In the genomic region with DNA sequence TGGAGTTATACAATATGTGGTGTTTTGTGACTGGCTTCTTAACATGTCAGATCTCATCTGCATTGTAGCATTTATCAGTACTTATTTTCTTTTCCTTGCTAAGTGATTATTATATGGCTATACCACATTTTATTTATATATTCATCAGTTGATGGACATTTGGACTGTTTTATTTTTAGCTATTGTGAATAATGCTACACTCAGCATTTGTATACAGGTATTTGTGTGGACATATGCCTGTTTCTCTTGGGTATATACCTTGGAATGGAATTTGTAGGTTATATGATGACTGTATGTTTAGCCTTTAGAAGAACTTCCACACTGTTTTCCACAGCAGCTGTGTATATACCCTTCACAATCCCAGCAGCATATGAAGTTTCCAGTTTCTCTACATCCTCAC, we compare ENCODE assay signal across 29 cellular contexts.
"Had no signal": no experiment of that assay in that cellular context is flagged by ENCODE, and none has a peak within 500 bp of the region (broad histone marks: within the 10 kb centered on the region; RNA-seq: fewer than 3 reads in every experiment).

No MANE protein-coding gene starts in this region.

- DNase-seq: hippocampal formation; kidney; left colon; left lung; midbrain; mucosa of descending colon; naive thymus-derived CD4-positive, alpha-beta T cell; ovary; right lobe of liver; stimulated activated CD4-positive, alpha-beta T cell treated with anti-CD3 and anti-CD28 coated beads, Interleukin-1b, Interleukin-23, amount 100 ng/mL, for 48 hours; stimulated activated CD4-positive, alpha-beta T cell treated with anti-CD3 and anti-CD28 coated beads, Interleukin-2, amount 100 ng/mL, for 48 hours; stimulated activated CD4-positive, alpha-beta T cell treated with anti-CD3 and anti-CD28 coated beads, Interleukin-4, amount 100 ng/mL, for 4 hours; stimulated activated CD8-positive, alpha-beta memory T cell treated with anti-CD3 and anti-CD28 coated beads, Interleukin-4, amount 100 ng/mL, for 48 hours; stimulated activated naive B cell treated with anti-CD40 and anti-IgM and Interleukin-4, amounts not matched to agents 10 μg/mL and 1 μg/mL and 100 μg/mL, for 72 hours; stimulated activated naive CD8-positive, alpha-beta T cell treated with anti-CD3 and anti-CD28 coated beads, Interleukin-15, Interleukin-2, amounts not matched to agents 100 U/mL and 50 U/mL, for 24 hours; stomach; testis; thyroid gland; transverse colon; upper lobe of left lung had no signal

- FAIRE-seq: islet of Langerhans, kidney had no signal

- H3K4me1 Mint-ChIP-seq: neural crest cell had no signal

- H3K4me2 ChIP-seq: smooth muscle cell had no signal

- H3K4me1 ChIP-seq: left lung, right atrium auricular region, stomach, testis, thyroid gland, upper lobe of left lung had no signal

- H3K4me3 Mint-ChIP-seq: memory B cell; naive thymus-derived CD4-positive, alpha-beta T cell; nephron; neural crest cell; stimulated activated naive B cell treated with anti-CD40 and anti-IgM and Interleukin-4, amounts not matched to agents 10 μg/mL and 1 μg/mL and 100 μg/mL, for 72 hours had no signal

- H3K27ac Mint-ChIP-seq: memory B cell; naive thymus-derived CD4-positive, alpha-beta T cell; nephron; progenitor cell of endocrine pancreas; stimulated activated naive B cell treated with anti-CD40 and anti-IgM and Interleukin-4, amounts not matched to agents 10 μg/mL and 1 μg/mL and 100 μg/mL, for 72 hours had no signal

- H3K36me3 ChIP-seq: left lung, neutrophil, ovary, right atrium auricular region, right lobe of liver, stomach, thyroid gland, transverse colon, upper lobe of left lung had no signal

- H3K27me3 ChIP-seq: left lung, neutrophil, ovary, right atrium auricular region, right lobe of liver, stomach, testis, thyroid gland, transverse colon, upper lobe of left lung had no signal

- H3K4me3 ChIP-seq: left lung, lung, mucosa of descending colon, ovary, right atrium auricular region, right lobe of liver, smooth muscle cell, stomach, testis, thyroid gland, transverse colon, upper lobe of left lung had no signal

- H3K9me3 Mint-ChIP-seq: memory B cell; naive thymus-derived CD4-positive, alpha-beta T cell; stimulated activated naive B cell treated with anti-CD40 and anti-IgM and Interleukin-4, amounts not matched to agents 10 μg/mL and 1 μg/mL and 100 μg/mL, for 72 hours had no signal

- H3K9me3 ChIP-seq: left lung, mucosa of descending colon, neutrophil, ovary, right atrium auricular region, right lobe of liver, stomach, testis, thyroid gland, transverse colon, upper lobe of left lung had no signal

- H3K27ac ChIP-seq: left lung, neutrophil, ovary, right atrium auricular region, right lobe of liver, stomach, testis, thyroid gland, transverse colon, upper lobe of left lung had no signal

- ATAC-seq: left colon; left lung; mucosa of descending colon; naive thymus-derived CD4-positive, alpha-beta T cell; right lobe of liver; stimulated activated naive B cell treated with anti-CD40 and anti-IgM and Interleukin-4, amounts not matched to agents 10 μg/mL and 1 μg/mL and 100 μg/mL, for 72 hours; stimulated activated naive CD8-positive, alpha-beta T cell treated with anti-CD3 and anti-CD28 coated beads, Interleukin-15, Interleukin-2, amounts not matched to agents 100 U/mL and 50 U/mL, for 24 hours had no signal

- H3K27me3 Mint-ChIP-seq: memory B cell; naive thymus-derived CD4-positive, alpha-beta T cell; progenitor cell of endocrine pancreas; stimulated activated naive B cell treated with anti-CD40 and anti-IgM and Interleukin-4, amounts not matched to agents 10 μg/mL and 1 μg/mL and 100 μg/mL, for 72 hours had no signal
